ENCODE assay signal across 16 cellular contexts in genomic region chr15:86362556-86362955, GRCh38.
DNase-seq lines count a peak whose midpoint lies in the region; ATAC-seq and TF ChIP-seq lines count a peak whose summit lies in the region.
"Had no signal": no experiment of that assay in that cellular context is flagged by ENCODE, and none has a peak within 500 bp of the region (broad histone marks: within the 10 kb centered on the region; RNA-seq: fewer than 3 reads in every experiment).

No MANE protein-coding gene starts in this region.

- CTCF ChIA-PET in activated naive CD4-positive, alpha-beta T cell treated with anti-CD3 and anti-CD28 coated beads, Interleukin-2, amount 10 ng/mL, durations not matched to agents 7 days and 5 days (lab: Charles Lee): no interaction called here

- no peaks in the 10 kb centered on the region for H3K36me3 ChIP-seq in MG63
- H3K36me3 ChIP-seq in esophagus (ENCODE audit: control insufficient read depth in 2 of 2, insufficient read depth in 2 of 2, low read length in 1 of 2): no peaks in the 10 kb centered on the region
- H3K36me3 ChIP-seq in neuronal stem cell (replicated peaks in 1 of 2; ENCODE audit: control insufficient read depth in 2 of 2, insufficient read depth in 2 of 2, low read length in 2 of 2): no peaks in the 10 kb centered on the region
- H3K36me3 ChIP-seq: prostate gland, transverse colon had no signal

- peak overlapping the region; percentile 15 for H3K18ac ChIP-seq in neuronal stem cell (ENCODE audit: low read length)

- TF ChIP-seq POLR2A in GM18505 (IDR thresholded peaks at IDR 0.05; ENCODE audit: borderline replicate concordance, extremely low read depth, insufficient read depth, insufficient read length): no peak

- H2BK120ac ChIP-seq in neuronal stem cell (ENCODE audit: low read depth, low read length): no peak overlapping the region

- no peak overlapping the region for H2AK5ac ChIP-seq in neuronal stem cell (ENCODE audit: low read depth, low read length)

- H3K4me3 Mint-ChIP-seq in activated naive CD4-positive, alpha-beta T cell treated with anti-CD3 and anti-CD28 coated beads, Interleukin-2, amount 10 ng/mL, durations not matched to agents 7 days and 5 days: no peak overlapping the region
- no peak overlapping the region for H3K4me3 Mint-ChIP-seq in T-helper 2 cell treated with Interferon-gamma antibody and Interleukin-4, amounts not matched to agents 5 μg/mL and 100 μg/mL, for 36 hours
- H3K4me3 Mint-ChIP-seq: natural killer cell had no signal

- H3K9me3 ChIP-seq in MG63: peaks cover 3% of the 10 kb centered on the region; the same call in 1 of the 2 replicates
- no peaks in the 10 kb centered on the region for H3K9me3 ChIP-seq in esophagus (ENCODE audit: control insufficient read depth in 2 of 2, insufficient read depth in 1 of 2, low read depth in 1 of 2, low read length in 1 of 2)
- H3K9me3 ChIP-seq in neuronal stem cell (replicated peaks in 1 of 2; ENCODE audit: control insufficient read depth in 2 of 2, insufficient read depth in 1 of 2, low read depth in 1 of 2, low read length in 2 of 2): no peaks in the 10 kb centered on the region
- H3K9me3 ChIP-seq: prostate gland, transverse colon had no signal

- no peak overlapping the region for H4K8ac ChIP-seq in neuronal stem cell (ENCODE audit: low read depth, low read length)

- H3K27me3 Mint-ChIP-seq in activated naive CD4-positive, alpha-beta T cell treated with anti-CD3 and anti-CD28 coated beads, Interleukin-2, amount 10 ng/mL, durations not matched to agents 7 days and 5 days: no peaks in the 10 kb centered on the region
- H3K27me3 Mint-ChIP-seq in T-helper 2 cell treated with Interferon-gamma antibody and Interleukin-4, amounts not matched to agents 5 μg/mL and 100 μg/mL, for 36 hours (ENCODE audit: low read depth): no peaks in the 10 kb centered on the region

- H3K79me1 ChIP-seq in neuronal stem cell (ENCODE audit: low read depth, low read length): no peaks in the 10 kb centered on the region

- H2AFZ ChIP-seq in neuronal stem cell (ENCODE audit: low read length): no peak overlapping the region

- no peak overlapping the region for H2BK15ac ChIP-seq in neuronal stem cell (ENCODE audit: low read length)

- no peak overlapping the region for H3K9ac ChIP-seq in neuronal stem cell (ENCODE audit: low read depth, low read length, poor library complexity)

- peaks cover 6 to 12% of the 10 kb centered on the region in 2 donors for H3K9me3 Mint-ChIP-seq in activated naive CD4-positive, alpha-beta T cell treated with anti-CD3 and anti-CD28 coated beads, Interleukin-2, amount 50 U/mL, for 72 hours
- H3K9me3 Mint-ChIP-seq in activated naive CD4-positive, alpha-beta T cell treated with anti-CD3 and anti-CD28 coated beads, Interleukin-2, amount 10 ng/mL, durations not matched to agents 7 days and 5 days: no peaks in the 10 kb centered on the region
- H3K9me3 Mint-ChIP-seq in T-helper 2 cell treated with Interferon-gamma antibody and Interleukin-4, amounts not matched to agents 5 μg/mL and 100 μg/mL, for 36 hours: no peaks in the 10 kb centered on the region

- H3K14ac ChIP-seq in neuronal stem cell (ENCODE audit: low read length): no peak overlapping the region

- DNase-seq in activated naive CD4-positive, alpha-beta T cell treated with anti-CD3 and anti-CD28 coated beads, Interleukin-2, amount 50 U/mL, for 72 hours (ENCODE audit: low spot score in 2 of 2): no peak
- DNase-seq in activated naive CD4-positive, alpha-beta T cell treated with anti-CD3 and anti-CD28 coated beads, Interleukin-2, amount 10 ng/mL, durations not matched to agents 7 days and 5 days: no peak
- peak; percentile 26 for DNase-seq in MG63
- DNase-seq in neuronal stem cell (ENCODE audit: low spot score): no peak
- no peak for DNase-seq in T-helper 2 cell treated with Interferon-gamma antibody and Interleukin-4, amounts not matched to agents 5 μg/mL and 100 μg/mL, for 36 hours (ENCODE audit: low spot score)
- DNase-seq: activated CD4-positive, CD25-positive, alpha-beta regulatory T cell; amygdala; Calu3; hypothalamus; natural killer cell; NCI-H82; transverse colon had no signal

- H3K27ac ChIP-seq in esophagus (ENCODE audit: low read depth in 2 of 2, low read length in 1 of 2): peak overlapping the region; percentile 72 to 79
- no peak overlapping the region for H3K27ac ChIP-seq in neuronal stem cell (replicated peaks; ENCODE audit: low read length)
- H3K27ac ChIP-seq: prostate gland, transverse colon had no signal

- no peak overlapping the region for H4K91ac ChIP-seq in neuronal stem cell (ENCODE audit: low read depth, low read length, poor library complexity)

- H3K4me1 Mint-ChIP-seq in activated naive CD4-positive, alpha-beta T cell treated with anti-CD3 and anti-CD28 coated beads, Interleukin-2, amount 10 ng/mL, durations not matched to agents 7 days and 5 days: no peaks in the 10 kb centered on the region
- no peaks in the 10 kb centered on the region for H3K4me1 Mint-ChIP-seq in T-helper 2 cell treated with Interferon-gamma antibody and Interleukin-4, amounts not matched to agents 5 μg/mL and 100 μg/mL, for 36 hours (ENCODE audit: low read depth)
- H3K4me1 Mint-ChIP-seq: natural killer cell had no signal

- no peak overlapping the region for H2BK5ac ChIP-seq in neuronal stem cell (ENCODE audit: low read length)

- H2BK12ac ChIP-seq in neuronal stem cell (ENCODE audit: low read length): no peak overlapping the region

- H3K27me3 ChIP-seq in MG63 (0 out of 2 replicates have a peak, but pooled peaks cover 2% of the 10 kb centered on the region), esophagus (ENCODE audit: control insufficient read depth in 1 of 2, insufficient read depth in 2 of 2, low read length in 2 of 2) (no peaks in the 10 kb centered on the region), neuronal stem cell (ENCODE audit: control insufficient read depth in 3 of 3, insufficient read depth in 3 of 3, low read depth in 1 of 3, low read length in 3 of 3) (no peaks in the 10 kb centered on the region)
- H3K27me3 ChIP-seq: transverse colon had no signal

- H3K27ac Mint-ChIP-seq in activated naive CD4-positive, alpha-beta T cell treated with anti-CD3 and anti-CD28 coated beads, Interleukin-2, amount 50 U/mL, for 72 hours: no peak overlapping the region
- no peak overlapping the region for H3K27ac Mint-ChIP-seq in activated naive CD4-positive, alpha-beta T cell treated with anti-CD3 and anti-CD28 coated beads, Interleukin-2, amount 10 ng/mL, durations not matched to agents 7 days and 5 days
- no peak overlapping the region for H3K27ac Mint-ChIP-seq in T-helper 2 cell treated with Interferon-gamma antibody and Interleukin-4, amounts not matched to agents 5 μg/mL and 100 μg/mL, for 36 hours
- H3K27ac Mint-ChIP-seq: natural killer cell had no signal

- no peak overlapping the region for H3K23ac ChIP-seq in neuronal stem cell (ENCODE audit: low read depth, low read length, poor library complexity)

- H3K4ac ChIP-seq in neuronal stem cell (ENCODE audit: low read length): no peak overlapping the region

- peak; percentile 58 to 79 for ATAC-seq in activated naive CD4-positive, alpha-beta T cell treated with anti-CD3 and anti-CD28 coated beads, Interleukin-2, amount 50 U/mL, for 72 hours
- no peak for ATAC-seq in GM21786 (IDR thresholded peaks at IDR 0.05; ENCODE audit: unreplicated experiment)
- no peak for ATAC-seq in GM18505 (IDR thresholded peaks at IDR 0.05; ENCODE audit: unreplicated experiment)
- ATAC-seq: natural killer cell had no signal

- H3K4me2 ChIP-seq in neuronal stem cell (ENCODE audit: insufficient read depth, low read length, poor library complexity, severe bottlenecking): no peak overlapping the region

- H3K36me3 Mint-ChIP-seq in activated naive CD4-positive, alpha-beta T cell treated with anti-CD3 and anti-CD28 coated beads, Interleukin-2, amount 50 U/mL, for 72 hours: no peaks in the 10 kb centered on the region
- H3K36me3 Mint-ChIP-seq in activated naive CD4-positive, alpha-beta T cell treated with anti-CD3 and anti-CD28 coated beads, Interleukin-2, amount 10 ng/mL, durations not matched to agents 7 days and 5 days: no peaks in the 10 kb centered on the region
- H3K36me3 Mint-ChIP-seq in T-helper 2 cell treated with Interferon-gamma antibody and Interleukin-4, amounts not matched to agents 5 μg/mL and 100 μg/mL, for 36 hours (ENCODE audit: low read depth): no peaks in the 10 kb centered on the region

- H3K4me3 ChIP-seq in MG63 (no peak overlapping the region), esophagus (ENCODE audit: low read depth in 1 of 2, low read length in 2 of 2) (no peak overlapping the region), neuronal stem cell (ENCODE audit: low read length in 2 of 2) (no peak overlapping the region)
- H3K4me3 ChIP-seq: prostate gland, transverse colon had no signal

- H3K4me1 ChIP-seq in esophagus (ENCODE audit: control insufficient read depth in 2 of 2, insufficient read depth in 2 of 2, low read length in 1 of 2) (no peaks in the 10 kb centered on the region), neuronal stem cell (ENCODE audit: control insufficient read depth in 2 of 2, insufficient read depth in 1 of 2, low read depth in 1 of 2, low read length in 2 of 2) (no peaks in the 10 kb centered on the region)
- H3K4me1 ChIP-seq: prostate gland, transverse colon had no signal

Comparison
In these comparisons a context has a peak if more than half of its experiments do, and no peak if none do; other contexts are left out.
1. ATAC-seq: peak in activated naive CD4-positive, alpha-beta T cell treated with anti-CD3 and anti-CD28 coated beads, Interleukin-2, amount 50 U/mL, for 72 hours (2 of 2); none in GM21786 (single experiment) and GM18505 (single experiment).